Comparison of ENCODE assay signal across 32 cellular contexts in genomic region chr12:107283652-107284051, GRCh38.
"Had no signal": no experiment of that assay in that cellular context is flagged by ENCODE, and none has a peak within 500 bp of the region (broad histone marks: within the 10 kb centered on the region; RNA-seq: fewer than 3 reads in every experiment).

No MANE protein-coding gene starts in this region.

- FAIRE-seq: astrocyte, TTC549 had no signal

- DNase-seq: activated CD4-positive, alpha-beta memory T cell treated with anti-CD3 and anti-CD28 coated beads for 36 hours; activated CD4-positive, alpha-beta T cell treated with anti-CD3 and anti-CD28 coated beads for 4 hours; activated CD4-positive, alpha-beta T cell treated with anti-CD3 and anti-CD28 coated beads, Interleukin-2, amount 50 U/mL, for 1 hour; activated CD4-positive, CD25-positive, alpha-beta regulatory T cell treated with anti-CD3 and anti-CD28 coated beads, Interleukin-2, amount 50 U/mL, for 72 hours; activated CD8-positive, alpha-beta memory T cell treated with anti-CD3 and anti-CD28 coated beads, Interleukin-2, amount 50 U/mL, for 4 hours; activated gamma-delta T cell treated with Interleukin-2 at 50 U/mL for 16 hours; activated naive CD4-positive, alpha-beta T cell treated with anti-CD3 and anti-CD28 coated beads for 36 hours; activated T-cell treated with anti-CD3 and anti-CD28 coated beads for 4 hours; activated T-cell treated with anti-CD3 and anti-CD28 coated beads, Interleukin-2, amount 50 U/mL, for 4 hours; adrenal gland; body of pancreas; NCI-H1105; NCI-H1417 treated with DMSO at 0.1 percent for 48 hours; NCI-H187 treated with DMSO at 0.1 percent for 48 hours; NCI-H2081 treated with DMSO at 0.1 percent for 48 hours; NCI-H226; NCI-H446 treated with DMSO at 0.1 percent for 48 hours; NCI-H524; NCI-H69; NCI-H82; Peyer's patch; RPMI8226; SHP77 treated with DMSO at 0.1 percent for 48 hours; SK-N-SH had no signal

- H3K9ac ChIP-seq: SK-N-SH had no signal

- H3K9me3 ChIP-seq: adrenal gland, body of pancreas, breast epithelium, Peyer's patch, SJSA1, SK-N-SH had no signal

- H3K9me2 ChIP-seq: SK-N-SH had no signal

- H3K9me3 Mint-ChIP-seq: activated CD4-positive, alpha-beta memory T cell treated with anti-CD3 and anti-CD28 coated beads for 36 hours; activated naive CD4-positive, alpha-beta T cell treated with anti-CD3 and anti-CD28 coated beads for 36 hours had no signal

- H3K4me2 ChIP-seq: SK-N-SH had no signal

- H3K4me3 ChIP-seq: adrenal gland, body of pancreas, breast epithelium, Peyer's patch, SJSA1 had no signal

- H3K27ac Mint-ChIP-seq: activated CD4-positive, alpha-beta memory T cell treated with anti-CD3 and anti-CD28 coated beads for 36 hours; activated naive CD4-positive, alpha-beta T cell treated with anti-CD3 and anti-CD28 coated beads for 36 hours; activated naive CD4-positive, alpha-beta T cell treated with anti-CD3 and anti-CD28 coated beads, Interleukin-2, amount 50 U/mL, for 72 hours; activated T-helper 1 cell treated with anti-CD3 and anti-CD28 coated beads, Interleukin-12 subunit alpha, Interleukin-12 subunit beta, Interleukin-2, Interleukin-4 antibody, amounts not matched to agents 30 ng/mL and 10 ng/mL and 1 ng/mL, durations not matched to agents 14 hours and 24 hours and 36 hours; T-helper 1 cell treated with Interleukin-12 subunit alpha and Interleukin-12 subunit beta and Interleukin-4 antibody, amounts not matched to agents 30 μg/mL and 1 μg/mL, for 36 hours; T-helper 2 cell treated with Interferon-gamma antibody and Interleukin-4, amounts not matched to agents 5 μg/mL and 100 μg/mL, for 36 hours had no signal

- H3K27me3 ChIP-seq: adrenal gland, body of pancreas, breast epithelium, Peyer's patch, SJSA1 had no signal

- H3K27ac ChIP-seq: adrenal gland, body of pancreas, breast epithelium, Peyer's patch, SJSA1 had no signal

- H3K4me1 ChIP-seq: adrenal gland, body of pancreas, breast epithelium, Peyer's patch had no signal

- H3K4me3 Mint-ChIP-seq: activated CD4-positive, alpha-beta memory T cell treated with anti-CD3 and anti-CD28 coated beads for 36 hours; activated naive CD4-positive, alpha-beta T cell treated with anti-CD3 and anti-CD28 coated beads for 36 hours; activated T-cell treated with anti-CD3 and anti-CD28 coated beads, Interleukin-2, amount 50 U/mL, for 4 hours; activated T-helper 1 cell treated with anti-CD3 and anti-CD28 coated beads, Interleukin-12 subunit alpha, Interleukin-12 subunit beta, Interleukin-2, Interleukin-4 antibody, amounts not matched to agents 30 ng/mL and 10 ng/mL and 1 ng/mL, durations not matched to agents 14 hours and 24 hours and 36 hours; T-helper 1 cell treated with Interleukin-12 subunit alpha and Interleukin-12 subunit beta and Interleukin-4 antibody, amounts not matched to agents 30 μg/mL and 1 μg/mL, for 36 hours; T-helper 2 cell treated with Interferon-gamma antibody and Interleukin-4, amounts not matched to agents 5 μg/mL and 100 μg/mL, for 36 hours had no signal

- H3K27me3 Mint-ChIP-seq: activated CD4-positive, alpha-beta memory T cell treated with anti-CD3 and anti-CD28 coated beads for 36 hours had no signal

- H3K36me3 ChIP-seq: adrenal gland, breast epithelium, Peyer's patch, SJSA1 had no signal

- ATAC-seq: activated naive CD4-positive, alpha-beta T cell treated with anti-CD3 and anti-CD28 coated beads, Interleukin-2, amount 50 U/mL, for 72 hours; activated T-cell treated with anti-CD3 and anti-CD28 coated beads, Interleukin-2, amount 50 U/mL, for 4 hours; body of pancreas had no signal

- H3K36me3 Mint-ChIP-seq: activated CD4-positive, alpha-beta memory T cell treated with anti-CD3 and anti-CD28 coated beads for 36 hours; activated naive CD4-positive, alpha-beta T cell treated with anti-CD3 and anti-CD28 coated beads, Interleukin-2, amount 50 U/mL, for 72 hours had no signal
